ENCODE assay signal across 19 cellular contexts in the genomic region with DNA sequence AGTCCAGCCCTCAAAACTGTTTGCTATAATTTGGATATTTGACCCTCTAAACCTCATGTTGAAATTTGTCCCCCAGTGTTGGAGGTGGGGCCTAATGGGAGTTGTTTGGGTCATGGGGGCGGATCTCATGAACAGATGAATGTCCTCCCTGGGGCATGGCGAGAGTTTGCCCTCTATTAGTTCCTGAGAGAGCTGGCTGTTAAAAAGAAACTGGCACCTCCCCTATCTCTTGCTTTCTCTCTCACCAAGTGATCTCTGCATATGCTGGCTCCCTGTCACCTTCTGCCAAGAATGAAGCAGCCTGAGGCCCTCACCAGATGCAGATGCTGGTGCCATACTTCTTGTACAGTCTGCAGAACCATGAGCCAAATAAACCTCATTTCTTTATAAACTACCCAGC.
"Had no signal": no experiment of that assay in that cellular context is flagged by ENCODE, and none has a peak within 500 bp of the region (broad histone marks: within the 10 kb centered on the region; RNA-seq: fewer than 3 reads in every experiment).

No MANE protein-coding gene starts in this region.

- DNase-seq: cerebellar nuclear complex; cortex of kidney; effector memory CD8-positive, alpha-beta T cell; erythroblast; esophagus squamous epithelium; foreskin melanocyte; kidney; left lung; lower lobe of right lung; naive thymus-derived CD8-positive, alpha-beta T cell; pancreas; retina; stimulated activated CD4-positive, alpha-beta T cell treated with anti-CD3 and anti-CD28 coated beads, Interleukin-2, amount 100 ng/mL, for 24 hours; stimulated activated CD4-positive, alpha-beta T cell treated with anti-CD3 and anti-CD28 coated beads, Interleukin-4, amount 100 ng/mL, for 24 hours; transverse colon; upper lobe of right lung had no signal

- H3K27ac Mint-ChIP-seq: effector memory CD8-positive, alpha-beta T cell; naive thymus-derived CD8-positive, alpha-beta T cell; stimulated activated memory B cell treated with anti-CD40 and anti-IgM and Interleukin-4, amounts not matched to agents 10 μg/mL and 1 μg/mL and 100 μg/mL, for 72 hours; stimulated activated naive CD8-positive, alpha-beta T cell treated with anti-CD3 and anti-CD28 coated beads, Interleukin-15, Interleukin-2, amounts not matched to agents 100 ng/mL and 50 ng/mL, for 24 hours had no signal

- H3K4me3 Mint-ChIP-seq: effector memory CD8-positive, alpha-beta T cell; naive thymus-derived CD8-positive, alpha-beta T cell; stimulated activated memory B cell treated with anti-CD40 and anti-IgM and Interleukin-4, amounts not matched to agents 10 μg/mL and 1 μg/mL and 100 μg/mL, for 72 hours; stimulated activated naive CD8-positive, alpha-beta T cell treated with anti-CD3 and anti-CD28 coated beads, Interleukin-15, Interleukin-2, amounts not matched to agents 100 ng/mL and 50 ng/mL, for 24 hours had no signal

- H3K27me3 Mint-ChIP-seq: effector memory CD8-positive, alpha-beta T cell; naive thymus-derived CD8-positive, alpha-beta T cell; stimulated activated memory B cell treated with anti-CD40 and anti-IgM and Interleukin-4, amounts not matched to agents 10 μg/mL and 1 μg/mL and 100 μg/mL, for 72 hours; stimulated activated naive CD8-positive, alpha-beta T cell treated with anti-CD3 and anti-CD28 coated beads, Interleukin-15, Interleukin-2, amounts not matched to agents 100 ng/mL and 50 ng/mL, for 24 hours had no signal

- ATAC-seq: effector memory CD8-positive, alpha-beta T cell; left lung; lower lobe of right lung; naive thymus-derived CD8-positive, alpha-beta T cell; pancreas; sciatic nerve; stimulated activated memory B cell treated with anti-CD40 and anti-IgM and Interleukin-4, amounts not matched to agents 10 μg/mL and 1 μg/mL and 100 μg/mL, for 72 hours; upper lobe of right lung had no signal

- H3K4me1 Mint-ChIP-seq: naive thymus-derived CD8-positive, alpha-beta T cell; stimulated activated memory B cell treated with anti-CD40 and anti-IgM and Interleukin-4, amounts not matched to agents 10 μg/mL and 1 μg/mL and 100 μg/mL, for 72 hours had no signal

- H3K9me3 Mint-ChIP-seq: effector memory CD8-positive, alpha-beta T cell; naive thymus-derived CD8-positive, alpha-beta T cell; stimulated activated memory B cell treated with anti-CD40 and anti-IgM and Interleukin-4, amounts not matched to agents 10 μg/mL and 1 μg/mL and 100 μg/mL, for 72 hours; stimulated activated naive CD8-positive, alpha-beta T cell treated with anti-CD3 and anti-CD28 coated beads, Interleukin-15, Interleukin-2, amounts not matched to agents 100 ng/mL and 50 ng/mL, for 24 hours had no signal
